Comparison of ENCODE assay signal across 10 cellular contexts in the genomic region with DNA sequence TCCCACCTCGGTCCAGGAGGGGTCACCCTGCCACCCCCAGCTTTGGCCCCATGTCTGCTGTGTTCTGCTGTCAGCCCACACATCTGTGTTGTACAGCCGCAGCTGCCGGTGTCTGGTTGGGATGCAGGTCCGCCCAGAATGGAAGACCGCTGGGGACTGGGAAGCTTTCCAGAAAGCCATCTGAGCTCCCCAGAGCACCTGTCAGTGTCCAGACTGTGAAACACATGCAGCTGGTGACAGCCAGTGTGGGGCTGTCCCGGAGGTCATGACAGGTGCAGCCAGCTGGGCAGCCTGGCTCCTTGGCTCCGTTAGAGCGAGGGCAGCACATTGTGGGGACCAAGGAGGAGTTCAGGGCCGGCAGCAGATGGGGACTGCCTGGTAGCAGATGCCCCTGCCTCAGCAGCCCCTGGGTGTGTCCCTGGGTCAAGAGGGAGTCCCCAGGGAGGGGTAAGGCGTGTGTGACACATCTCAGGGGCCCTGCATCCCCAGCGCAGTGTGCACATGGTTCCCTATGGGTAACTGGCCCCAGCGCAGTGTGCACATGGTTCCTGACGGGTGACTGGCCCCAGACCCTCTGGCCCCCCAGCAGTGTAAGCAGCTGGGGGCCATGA. TPM values are rescaled to one million over a fixed set of nuclear protein-coding genes. Genes with fewer than 3 reads are reported as not detected.
A peak's percentile ranks its signal among the peaks of the same experiment; 100 is the strongest.
DNase-seq lines count a peak whose midpoint lies in the region; ATAC-seq and TF ChIP-seq lines count a peak whose summit lies in the region.
"Had no signal": no experiment of that assay in that cellular context is flagged by ENCODE, and none has a peak within 500 bp of the region (broad histone marks: within the 10 kb centered on the region; RNA-seq: fewer than 3 reads in every experiment).

No MANE protein-coding gene starts in this region.

- no peak overlapping the region for H3K4me3 Mint-ChIP-seq in Caco-2 (ENCODE audit: unreplicated experiment)
- no peak overlapping the region for H3K4me3 Mint-ChIP-seq in effector memory CD8-positive, alpha-beta T cell
- H3K4me3 Mint-ChIP-seq: CD4-positive, CD25-positive, alpha-beta regulatory T cell had no signal

- POLR2A ChIA-PET in Caco-2 (lab: Charles Lee): no interaction called here

- no peaks in the 10 kb centered on the region for H3K9me3 Mint-ChIP-seq in Caco-2 (ENCODE audit: unreplicated experiment)
- no peaks in the 10 kb centered on the region for H3K9me3 Mint-ChIP-seq in effector memory CD8-positive, alpha-beta T cell
- H3K9me3 Mint-ChIP-seq: CD4-positive, CD25-positive, alpha-beta regulatory T cell had no signal

- intact Hi-C loops in mucosa of descending colon (cut with DNase I, micrococcal nuclease) (no loop called here), Caco-2 (cut with micrococcal nuclease; ENCODE audit: unreplicated experiment) (no loop called here)

- no peak overlapping the region for H3K4me3 ChIP-seq in mucosa of descending colon
- no peak overlapping the region for H3K4me3 ChIP-seq in Caco-2 (ENCODE audit: low read depth, low read length)

- no peaks in the 10 kb centered on the region for H3K27me3 ChIP-seq in Caco-2 (replicated peaks; ENCODE audit: control insufficient read depth, insufficient read depth, low read length)

- H3K27me3 Mint-ChIP-seq in Caco-2 (ENCODE audit: insufficient read depth, unreplicated experiment): no peaks in the 10 kb centered on the region
- no peaks in the 10 kb centered on the region for H3K27me3 Mint-ChIP-seq in effector memory CD8-positive, alpha-beta T cell
- H3K27me3 Mint-ChIP-seq: CD4-positive, CD25-positive, alpha-beta regulatory T cell had no signal

- TF ChIP-seq CTCF in mucosa of descending colon (IDR thresholded peaks at IDR 0.05): no peak
- TF ChIP-seq CTCF in Caco-2 (IDR thresholded peaks at IDR 0.05; ENCODE audit: insufficient read depth in 1 of 2, low read depth in 1 of 2, low read length in 1 of 2, severe bottlenecking in 1 of 2, unreplicated experiment in 1 of 2): no peak

- H3K9me3 ChIP-seq in mucosa of descending colon (no peaks in the 10 kb centered on the region), Caco-2 (no peaks in the 10 kb centered on the region)

- peaks cover 23% of the 10 kb centered on the region for H3K36me3 Mint-ChIP-seq in Caco-2 (ENCODE audit: insufficient read depth, unreplicated experiment)
- H3K36me3 Mint-ChIP-seq in effector memory CD8-positive, alpha-beta T cell (ENCODE audit: insufficient read depth): no peaks in the 10 kb centered on the region
- H3K36me3 Mint-ChIP-seq: CD4-positive, CD25-positive, alpha-beta regulatory T cell had no signal

- CTCF ChIA-PET in Caco-2 (lab: Charles Lee): no interaction called here

- ATAC-seq in mucosa of descending colon: no peak
- no peak for ATAC-seq in HG03342 (IDR thresholded peaks at IDR 0.05; ENCODE audit: unreplicated experiment)
- ATAC-seq in effector memory CD8-positive, alpha-beta T cell (replicated peaks): no peak

- H3K4me1 ChIP-seq in mucosa of descending colon (ENCODE audit: low read depth) (no peaks in the 10 kb centered on the region), Caco-2 (peaks cover 4% of the 10 kb centered on the region; the same call in 1 of the 2 replicates)

- no TSS peak for BruUV-seq in Caco-2 (replicated peaks; lab: Mats Ljungman, UMichigan)

- no peak overlapping the region for H3K27ac Mint-ChIP-seq in Caco-2 (ENCODE audit: unreplicated experiment)
- no peak overlapping the region for H3K27ac Mint-ChIP-seq in effector memory CD8-positive, alpha-beta T cell
- H3K27ac Mint-ChIP-seq: CD4-positive, CD25-positive, alpha-beta regulatory T cell had no signal

- H3K36me3 ChIP-seq in mucosa of descending colon (ENCODE audit: low read depth): no peaks in the 10 kb centered on the region
- H3K36me3 ChIP-seq in Caco-2 (ENCODE audit: control insufficient read depth, insufficient read depth, low read length): no peaks in the 10 kb centered on the region; the same call in 1 of the 2 replicates

- peak; percentile 81 for DNase-seq in DMS79 (lab: John Stamatoyannopoulos, UW)
- DNase-seq in NCI-H1694 treated with DMSO at 0.1 percent for 48 hours (lab: John Stamatoyannopoulos, UW): peak; percentile 99
- peak; percentile 93 for DNase-seq in RPMI8226
- DNase-seq in mucosa of descending colon: peak in 2 of 3 donors; percentile 24 to 44
- DNase-seq in NCI-H526 (lab: John Stamatoyannopoulos, UW): no peak
- no peak for DNase-seq in Caco-2
- DNase-seq in effector memory CD8-positive, alpha-beta T cell: no peak
- DNase-seq: NCI-H2227 treated with DMSO at 0.1 percent for 48 hours had no signal

- H3K4me1 Mint-ChIP-seq in Caco-2 (ENCODE audit: low read depth, unreplicated experiment): no peaks in the 10 kb centered on the region
- H3K4me1 Mint-ChIP-seq in effector memory CD8-positive, alpha-beta T cell (ENCODE audit: low read depth in 2 of 2): no peaks in the 10 kb centered on the region
- H3K4me1 Mint-ChIP-seq: CD4-positive, CD25-positive, alpha-beta regulatory T cell had no signal

RNA-seq across cellular contexts. Expression of gene CEP170B, which starts 16.4 kb away (rescaled TPM):
- total RNA-seq in mucosa of descending colon (10 to 100 TPM; 66.8 to 89.9 (median 69.9) TPM), Caco-2 (2022) (31.6 and 32.0 TPM in 2 replicates)

RNA-seq across cellular contexts. Expression of gene PLD4, which starts 43.2 kb away (rescaled TPM):
- total RNA-seq in mucosa of descending colon: 1 to 10 TPM in 1 of 3 donors, under 1 TPM in 2; 0.38 to 2.2 (median 0.39) TPM
- total RNA-seq in Caco-2 (2022): not detected in 2 replicates
- total RNA-seq: CD4-positive, CD25-positive, alpha-beta regulatory T cell had no signal

Comparison
In these comparisons a context has a peak if more than half of its experiments do, and no peak if none do; other contexts are left out.
1. DNase-seq: peak in DMS79 (single experiment), NCI-H1694 treated with DMSO at 0.1 percent for 48 hours (single experiment), RPMI8226 (single experiment) and mucosa of descending colon (2 of 3); none in NCI-H526 (0 of 2), Caco-2 (0 of 2) and effector memory CD8-positive, alpha-beta T cell (0 of 3).